ENCODE assay signal across 1 cellular context in genomic region chr7:157854066-157854891, GRCh38.
TF ChIP-seq lines count a peak whose summit lies in the region.

No MANE protein-coding gene starts in this region.

TF ChIP-seq in HepG2, 621 proteins besides CTCF, POLR2A, EP300 and RAD21 (continued from another document and continues in another):
- TF ChIP-seq ZBED4 (CRISPR knock-in tag; IDR thresholded peaks at IDR 0.05; ENCODE audit: borderline replicate concordance) (no peak), JARID2 (CRISPR knock-in tag; IDR thresholded peaks at IDR 0.05; ENCODE audit: insufficient replicate concordance) (no peak), ZBTB44 (CRISPR knock-in tag; IDR thresholded peaks at IDR 0.05) (0 out of 2 replicates have a peak, but pooled peaks have one; percentile 63), TCF12 (IDR thresholded peaks at IDR 0.05) (no peak), TCF12 (CRISPR knock-in tag; IDR thresholded peaks at IDR 0.05) (no peak), ZSCAN9 (CRISPR knock-in tag; IDR thresholded peaks at IDR 0.05; ENCODE audit: borderline replicate concordance) (no peak), PHF20 (CRISPR knock-in tag; IDR thresholded peaks at IDR 0.05) (no peak), ZBTB46 (CRISPR knock-in tag; IDR thresholded peaks at IDR 0.05; ENCODE audit: borderline replicate concordance) (no peak), PHF21A (CRISPR knock-in tag; IDR thresholded peaks at IDR 0.05) (no peak), ZNF430 (CRISPR knock-in tag; IDR thresholded peaks at IDR 0.05) (no peak), ZNF773 (CRISPR knock-in tag; IDR thresholded peaks at IDR 0.05; ENCODE audit: borderline replicate concordance) (no peak), ZNF484 (CRISPR knock-in tag; IDR thresholded peaks at IDR 0.05; ENCODE audit: borderline replicate concordance, low read depth) (no peak), ZNF329 (CRISPR knock-in tag; IDR thresholded peaks at IDR 0.05; ENCODE audit: low read depth) (no peak), MAF1 (CRISPR knock-in tag; IDR thresholded peaks at IDR 0.05; ENCODE audit: borderline replicate concordance) (no peak), MED1 (CRISPR knock-in tag; IDR thresholded peaks at IDR 0.05) (peak; percentile 58; the same call in 1 of the 2 replicates), CSRNP2 (CRISPR knock-in tag; conservative IDR thresholded peaks at IDR 0.05; ENCODE audit: low read depth) (no peak), NFYB (CRISPR knock-in tag; IDR thresholded peaks at IDR 0.05) (0 out of 2 replicates have a peak, but pooled peaks have one; percentile 19), PLSCR1 (CRISPR knock-in tag; IDR thresholded peaks at IDR 0.05; ENCODE audit: borderline replicate concordance) (no peak), RBM39 (IDR thresholded peaks at IDR 0.05; ENCODE audit: low read depth, low read length, poor library complexity, severe bottlenecking) (no peak), GATAD1 (CRISPR knock-in tag; IDR thresholded peaks at IDR 0.05) (no peak), GLI4 (CRISPR knock-in tag; IDR thresholded peaks at IDR 0.05; ENCODE audit: borderline replicate concordance) (no peak), ZBTB4 (CRISPR knock-in tag; IDR thresholded peaks at IDR 0.05; ENCODE audit: borderline replicate concordance) (peak; percentile 95; the same call in 1 of the 2 replicates), FOXA3 (CRISPR knock-in tag; IDR thresholded peaks at IDR 0.05) (peak; percentile 40), MXI1 (IDR thresholded peaks at IDR 0.05; ENCODE audit: borderline replicate concordance, low read depth, low read length) (peak; percentile 47; the same call in 1 of the 3 replicates), SIN3B (IDR thresholded peaks at IDR 0.05; ENCODE audit: low read length) (no peak), NR1H2 (CRISPR knock-in tag; IDR thresholded peaks at IDR 0.05; ENCODE audit: borderline replicate concordance, low read depth) (no peak), ZNF180 (CRISPR knock-in tag; IDR thresholded peaks at IDR 0.05; ENCODE audit: borderline replicate concordance, low read depth) (no peak), PAX8 (CRISPR knock-in tag; IDR thresholded peaks at IDR 0.05; ENCODE audit: borderline replicate concordance) (no peak), JUND (CRISPR knock-in tag; IDR thresholded peaks at IDR 0.05) (no peak), ZNF878 (CRISPR knock-in tag; IDR thresholded peaks at IDR 0.05) (no peak), BCL6 (CRISPR knock-in tag; IDR thresholded peaks at IDR 0.05) (peak; percentile 56), IRF9 (CRISPR knock-in tag; IDR thresholded peaks at IDR 0.05; ENCODE audit: borderline replicate concordance) (no peak), MIXL1 (CRISPR knock-in tag; IDR thresholded peaks at IDR 0.05) (no peak), DDIT3 (CRISPR knock-in tag; IDR thresholded peaks at IDR 0.05) (no peak), ZNF414 (CRISPR knock-in tag; IDR thresholded peaks at IDR 0.05) (no peak), ZBTB21 (CRISPR knock-in tag; IDR thresholded peaks at IDR 0.05) (0 out of 2 replicates have a peak, but pooled peaks have one; percentile 18), ZNF296 (CRISPR knock-in tag; conservative IDR thresholded peaks at IDR 0.05) (0 out of 2 replicates have a peak, but pooled peaks have one; percentile 41), PRDM10 (CRISPR knock-in tag; IDR thresholded peaks at IDR 0.05; ENCODE audit: low read depth) (no peak), NONO (IDR thresholded peaks at IDR 0.05) (no peak), NONO (CRISPR knock-in tag; conservative IDR thresholded peaks at IDR 0.05) (no peak; the same call in 1 of the 2 replicates), ZNF33A (CRISPR knock-in tag; IDR thresholded peaks at IDR 0.05; ENCODE audit: borderline replicate concordance) (no peak), HIVEP1 (CRISPR knock-in tag; IDR thresholded peaks at IDR 0.05) (peak; percentile 58; the same call in 1 of the 2 replicates), MBNL3 (CRISPR knock-in tag; conservative IDR thresholded peaks at IDR 0.05) (no peak), ZNF138 (CRISPR knock-in tag; IDR thresholded peaks at IDR 0.05; ENCODE audit: low read depth) (no peak), HNF4A (CRISPR knock-in tag; IDR thresholded peaks at IDR 0.05) (peak; percentile 92)
